ENCODE assay signal across 22 cellular contexts in genomic region chr6:134424131-134424794, GRCh38.
DNase-seq lines count a peak whose midpoint lies in the region; ATAC-seq, FAIRE-seq and TF ChIP-seq lines count a peak whose summit lies in the region.
"Had no signal": no experiment of that assay in that cellular context is flagged by ENCODE, and none has a peak within 500 bp of the region (broad histone marks: within the 10 kb centered on the region; RNA-seq: fewer than 3 reads in every experiment).

No MANE protein-coding gene starts in this region.

- H2AFZ ChIP-seq in osteoblast (ENCODE audit: low read length): no peak overlapping the region

- H3K4me1 ChIP-seq in BLaER1 (peaks cover 35% of the 10 kb centered on the region), osteoblast (ENCODE audit: insufficient read depth, low read length) (peaks cover 45% of the 10 kb centered on the region)
- H3K4me1 ChIP-seq in CD8-positive, alpha-beta memory T cell (ENCODE audit: insufficient read depth, low read length): no peaks in the 10 kb centered on the region
- H3K4me1 ChIP-seq: left ventricle myocardium inferior had no signal

- H3K27me3 ChIP-seq in BLaER1: no peaks in the 10 kb centered on the region
- no peaks in the 10 kb centered on the region for H3K27me3 ChIP-seq in osteoblast (ENCODE audit: insufficient read depth, low read length)
- H3K27me3 ChIP-seq in CD8-positive, alpha-beta memory T cell (ENCODE audit: insufficient read depth, low read length, poor library complexity, severe bottlenecking): no peaks in the 10 kb centered on the region
- H3K27me3 ChIP-seq: upper lobe of left lung had no signal

- H4K20me1 ChIP-seq in BLaER1 (no peaks in the 10 kb centered on the region), osteoblast (ENCODE audit: insufficient read depth, low read length) (no peaks in the 10 kb centered on the region)

- H3K4me1 Mint-ChIP-seq in CD8-positive, alpha-beta memory T cell: no peaks in the 10 kb centered on the region

- H3K4me3 ChIP-seq in BLaER1 (no peak overlapping the region), epithelial cell of esophagus (ENCODE audit: low read length) (no peak overlapping the region), osteoblast (ENCODE audit: insufficient read depth, low read length) (no peak overlapping the region)
- no peak overlapping the region for H3K4me3 ChIP-seq in CD8-positive, alpha-beta memory T cell (ENCODE audit: low read length)
- H3K4me3 ChIP-seq: left ventricle myocardium inferior, upper lobe of left lung had no signal

- CTCF ChIA-PET in CD8-positive, alpha-beta memory T cell (lab: Charles Lee): no interaction called here

- ATAC-seq in GM18909 (IDR thresholded peaks at IDR 0.05; ENCODE audit: poor library complexity, unreplicated experiment): no peak
- ATAC-seq: HCT116, right cardiac atrium had no signal

- H3K4me2 ChIP-seq in BLaER1 (peak overlapping the region; percentile 53; the same call in 1 of the 2 replicates), osteoblast (ENCODE audit: insufficient read depth, low read length) (no peak overlapping the region)

- TF ChIP-seq CTCF in epithelial cell of esophagus (IDR thresholded peaks at IDR 0.05; ENCODE audit: insufficient read depth, low read depth, low read length, missing control alignments) (no peak), osteoblast (IDR thresholded peaks at IDR 0.05; ENCODE audit: extremely low read depth, low read depth, low read length) (no peak)

- no peak overlapping the region for H3K27ac Mint-ChIP-seq in CD8-positive, alpha-beta memory T cell
- H3K27ac Mint-ChIP-seq: stimulated activated naive CD8-positive, alpha-beta T cell treated with anti-CD3 and anti-CD28 coated beads, Interleukin-15, Interleukin-2, amounts not matched to agents 100 ng/mL and 50 ng/mL, for 24 hours had no signal

- H3K9me3 Mint-ChIP-seq in CD8-positive, alpha-beta memory T cell: no peaks in the 10 kb centered on the region
- H3K9me3 Mint-ChIP-seq: stimulated activated naive CD8-positive, alpha-beta T cell treated with anti-CD3 and anti-CD28 coated beads, Interleukin-15, Interleukin-2, amounts not matched to agents 100 ng/mL and 50 ng/mL, for 24 hours had no signal

- no peaks in the 10 kb centered on the region for H3K9me3 ChIP-seq in BLaER1
- H3K9me3 ChIP-seq in osteoblast (ENCODE audit: low read depth, low read length): no peaks in the 10 kb centered on the region
- H3K9me3 ChIP-seq in CD8-positive, alpha-beta memory T cell (ENCODE audit: low read length): no peaks in the 10 kb centered on the region
- H3K9me3 ChIP-seq: left ventricle myocardium inferior, upper lobe of left lung had no signal

- no peak overlapping the region for H3K9ac ChIP-seq in BLaER1

- DNase-seq in NCI-H748 treated with DMSO at 0.1 percent for 48 hours (lab: John Stamatoyannopoulos, UW) (peak; percentile 33), epithelial cell of esophagus (ENCODE audit: low read depth) (peak; percentile 63), osteoblast (ENCODE audit: insufficient read length, low spot score, missing footprints) (no peak), urothelium cell line (ENCODE audit: low spot score) (no peak), NCI-H2196 treated with DMSO at 0.1 percent for 48 hours (lab: John Stamatoyannopoulos, UW; ENCODE audit: unreplicated experiment) (no peak)
- no peak for DNase-seq in CD8-positive, alpha-beta memory T cell
- DNase-seq: activated gamma-delta T cell treated with Interleukin-2 at 50 U/mL for 16 hours, amygdala, left ventricle myocardium inferior, NCI-H1105, NCI-H2171, NCI-H774, right cardiac atrium, upper lobe of left lung had no signal

- H3K27me3 Mint-ChIP-seq in CD8-positive, alpha-beta memory T cell: peaks cover 0 to 3% of the 10 kb centered on the region in 2 donors
- H3K27me3 Mint-ChIP-seq: stimulated activated naive CD8-positive, alpha-beta T cell treated with anti-CD3 and anti-CD28 coated beads, Interleukin-15, Interleukin-2, amounts not matched to agents 100 ng/mL and 50 ng/mL, for 24 hours had no signal

- POLR2A ChIA-PET in CD8-positive, alpha-beta memory T cell (lab: Charles Lee): interaction anchor here (0.5 kb wide), 1 partner anchor 20 kb away, joined by 7 read pairs; no protein-coding TSS in a partner anchor

- H3K36me3 Mint-ChIP-seq in CD8-positive, alpha-beta memory T cell: peaks cover 0 to 2% (median 0%) of the 10 kb centered on the region in 3 donors

- FAIRE-seq in urothelium cell line (lab: Jason Lieb, UNC): no peak
- FAIRE-seq: colon, D721Med, RCC 7860 had no signal

- H3K36me3 ChIP-seq in BLaER1 (no peaks in the 10 kb centered on the region), osteoblast (ENCODE audit: insufficient read depth, low read length) (no peaks in the 10 kb centered on the region)
- no peaks in the 10 kb centered on the region for H3K36me3 ChIP-seq in CD8-positive, alpha-beta memory T cell (ENCODE audit: insufficient read depth, low read length)
- H3K36me3 ChIP-seq: left ventricle myocardium inferior, upper lobe of left lung had no signal

- H3K27ac ChIP-seq in BLaER1: no peak overlapping the region
- peak overlapping the region; percentile 83 for H3K27ac ChIP-seq in osteoblast (ENCODE audit: low read depth, low read length)
- H3K27ac ChIP-seq in CD8-positive, alpha-beta memory T cell (ENCODE audit: low read depth, low read length): no peak overlapping the region
- H3K27ac ChIP-seq: HL-60, left ventricle myocardium inferior had no signal

- no peaks in the 10 kb centered on the region for H3K79me2 ChIP-seq in osteoblast (ENCODE audit: insufficient read depth, low read length)

- H3K4me3 Mint-ChIP-seq in CD8-positive, alpha-beta memory T cell: no peak overlapping the region
- H3K4me3 Mint-ChIP-seq: stimulated activated naive CD8-positive, alpha-beta T cell treated with anti-CD3 and anti-CD28 coated beads, Interleukin-15, Interleukin-2, amounts not matched to agents 100 ng/mL and 50 ng/mL, for 24 hours had no signal

Comparison
In these comparisons a context has a peak if more than half of its experiments do, and no peak if none do; other contexts are left out.
1. DNase-seq: peak in NCI-H748 treated with DMSO at 0.1 percent for 48 hours (single experiment) and epithelial cell of esophagus (single experiment); none in osteoblast (single experiment), CD8-positive, alpha-beta memory T cell (0 of 5), urothelium cell line (single experiment) and NCI-H2196 treated with DMSO at 0.1 percent for 48 hours (single experiment).